8 cellular contexts compared by ENCODE assay signal in the genomic region with DNA sequence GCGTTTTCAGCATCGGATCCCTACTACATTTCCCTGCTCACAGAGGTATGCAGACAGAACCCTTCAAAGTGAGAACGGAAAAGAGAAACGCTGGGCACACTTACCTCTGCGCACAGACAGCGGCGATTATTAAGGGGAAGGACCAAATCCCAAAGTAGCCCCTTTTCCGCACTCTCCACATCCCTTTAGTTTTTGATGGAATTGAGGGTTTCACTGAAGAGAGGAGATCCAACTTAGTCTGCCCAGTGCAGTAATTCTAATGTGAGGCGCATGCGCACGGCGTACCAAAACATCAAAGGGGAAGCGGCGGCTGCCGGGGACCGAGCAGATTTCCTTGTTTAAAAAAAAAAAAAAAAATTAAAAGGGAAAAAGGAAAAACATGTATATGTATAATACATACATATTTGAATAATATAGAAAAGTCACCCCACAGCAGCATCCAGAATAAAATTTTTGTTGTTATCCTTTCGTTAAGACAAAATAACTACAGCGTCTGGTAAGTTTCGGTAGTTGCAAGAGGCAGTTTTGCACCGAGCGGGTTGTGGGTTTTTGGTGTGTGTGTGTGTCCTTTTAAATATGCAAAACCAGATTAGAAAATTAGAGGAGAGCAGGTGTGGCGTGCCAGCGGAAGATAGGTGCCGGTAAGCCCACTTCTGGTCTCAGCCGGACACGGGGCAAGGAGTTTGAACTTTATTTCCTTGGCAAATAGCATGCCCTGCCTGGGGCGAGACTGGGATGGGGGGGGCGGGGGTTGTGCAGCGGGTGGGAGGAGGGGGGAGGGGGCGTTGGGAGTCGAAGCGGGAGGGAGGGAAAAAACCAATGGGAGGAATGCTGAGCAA. TPM values are rescaled to one million over a fixed set of nuclear protein-coding genes. Genes with fewer than 3 reads are reported as not detected.
DNase-seq lines count a peak whose midpoint lies in the region; ATAC-seq and TF ChIP-seq lines count a peak whose summit lies in the region.

A gene (minus strand): TSS at position 263 of the 839 bp plus-strand sequence. CDS start 82 bp downstream, at position 181.

- H3K27me3 Mint-ChIP-seq in activated naive CD4-positive, alpha-beta T cell treated with anti-CD3 and anti-CD28 coated beads, Interleukin-2, amount 10 ng/mL, durations not matched to agents 7 days and 5 days: peaks cover 54% of the 10 kb centered on the region

- CTCF ChIA-PET in activated naive CD4-positive, alpha-beta T cell treated with anti-CD3 and anti-CD28 coated beads, Interleukin-2, amount 10 ng/mL, durations not matched to agents 7 days and 5 days (lab: Charles Lee): no interaction called here
- CTCF ChIA-PET in HEK293T (lab: Yijun Ruan, JAX): no interaction called here

- H3K9me3 Mint-ChIP-seq in activated naive CD4-positive, alpha-beta T cell treated with anti-CD3 and anti-CD28 coated beads, Interleukin-2, amount 10 ng/mL, durations not matched to agents 7 days and 5 days: no peaks in the 10 kb centered on the region

- peak; percentile 50 for DNase-seq in activated naive CD4-positive, alpha-beta T cell treated with anti-CD3 and anti-CD28 coated beads, Interleukin-2, amount 10 ng/mL, durations not matched to agents 7 days and 5 days
- DNase-seq in activated naive CD4-positive, alpha-beta T cell (lab: John Stamatoyannopoulos, UW): no peak
- DNase-seq in HEK293T (ENCODE audit: extremely low spot score) (peak; percentile 31), NCI-H1105 treated with DMSO at 0.1 percent for 48 hours (lab: John Stamatoyannopoulos, UW) (peak; percentile 57), Right ventricle myocardium superior (peak; percentile 59), osteoblast (ENCODE audit: insufficient read length, low spot score, missing footprints) (peak; percentile 91), NCI-H2107 treated with DMSO at 0.1 percent for 48 hours (lab: John Stamatoyannopoulos, UW; ENCODE audit: unreplicated experiment) (no peak)
- peak; percentile 21 for DNase-seq in activated naive CD4-positive, alpha-beta T cell treated with anti-CD3 and anti-CD28 coated beads, Interleukin-2, amount 50 U/mL, for 16 hours

- H3K4me3 ChIP-seq in osteoblast (ENCODE audit: insufficient read depth, low read length): peak within 1 kb of the TSS; percentile 58

- H2AFZ ChIP-seq in osteoblast (ENCODE audit: low read length): peak within 1 kb of the TSS; percentile 73

- TF ChIP-seq CTCF in osteoblast (IDR thresholded peaks at IDR 0.05; ENCODE audit: extremely low read depth, low read depth, low read length): no peak

- peaks cover 27% of the 10 kb centered on the region for H3K27me3 ChIP-seq in osteoblast (ENCODE audit: insufficient read depth, low read length)

- H3K4me3 Mint-ChIP-seq in activated naive CD4-positive, alpha-beta T cell treated with anti-CD3 and anti-CD28 coated beads, Interleukin-2, amount 10 ng/mL, durations not matched to agents 7 days and 5 days: peak within 1 kb of the TSS; percentile 75

- POLR2A ChIA-PET in HEK293T (lab: Yijun Ruan, JAX): no interaction called here

- H4K20me1 ChIP-seq in osteoblast (ENCODE audit: insufficient read depth, low read length): no peaks in the 10 kb centered on the region

- no peaks in the 10 kb centered on the region for H3K36me3 Mint-ChIP-seq in activated naive CD4-positive, alpha-beta T cell treated with anti-CD3 and anti-CD28 coated beads, Interleukin-2, amount 10 ng/mL, durations not matched to agents 7 days and 5 days

- intact Hi-C loops in Right ventricle myocardium superior (cut with DNase I): loop anchor here (5.0 kb wide), 1 partner anchor 1801 kb away; no protein-coding TSS in a partner anchor

- peak within 1 kb of the TSS; percentile 83 for H3K4me2 ChIP-seq in osteoblast (ENCODE audit: insufficient read depth, low read length)

- H3K27ac Mint-ChIP-seq in activated naive CD4-positive, alpha-beta T cell treated with anti-CD3 and anti-CD28 coated beads, Interleukin-2, amount 10 ng/mL, durations not matched to agents 7 days and 5 days: peak within 1 kb of the TSS; percentile 71

- H3K36me3 ChIP-seq in osteoblast (ENCODE audit: insufficient read depth, low read length): no peaks in the 10 kb centered on the region

- no peaks in the 10 kb centered on the region for H3K4me1 ChIP-seq in osteoblast (ENCODE audit: insufficient read depth, low read length)

- no peaks in the 10 kb centered on the region for H3K9me3 ChIP-seq in osteoblast (ENCODE audit: low read depth, low read length)

- peak; percentile 39 for ATAC-seq in Right ventricle myocardium superior (ENCODE audit: poor library complexity)

- H3K27ac ChIP-seq in osteoblast (ENCODE audit: low read depth, low read length): no peak within 1 kb of the TSS

- H3K79me2 ChIP-seq in osteoblast (ENCODE audit: insufficient read depth, low read length): no peaks in the 10 kb centered on the region

- H3K4me1 Mint-ChIP-seq in activated naive CD4-positive, alpha-beta T cell treated with anti-CD3 and anti-CD28 coated beads, Interleukin-2, amount 10 ng/mL, durations not matched to agents 7 days and 5 days: peaks cover 16% of the 10 kb centered on the region

TF ChIP-seq in HEK293T, 16 proteins besides CTCF, POLR2A, EP300 and RAD21:
- TF ChIP-seq SP1 (IDR thresholded peaks at IDR 0.05): no peak
- no peak for TF ChIP-seq NFRKB (IDR thresholded peaks at IDR 0.05)
- no peak for TF ChIP-seq SUZ12 (IDR thresholded peaks at IDR 0.05)
- TF ChIP-seq LEF1 (IDR thresholded peaks at IDR 0.05; ENCODE audit: borderline replicate concordance): no peak
- no peak for TF ChIP-seq BHLHE40 (IDR thresholded peaks at IDR 0.05; ENCODE audit: borderline replicate concordance)
- no peak for TF ChIP-seq HDGF (IDR thresholded peaks at IDR 0.05; ENCODE audit: borderline replicate concordance)
- TF ChIP-seq CTBP1 (IDR thresholded peaks at IDR 0.05; ENCODE audit: borderline replicate concordance): no peak
- no peak for TF ChIP-seq L3MBTL2 (conservative IDR thresholded peaks at IDR 0.05)
- no peak for TF ChIP-seq TARDBP (IDR thresholded peaks at IDR 0.05)
- no peak for TF ChIP-seq FOXA1 (IDR thresholded peaks at IDR 0.05)
- TF ChIP-seq, protein P1, sequence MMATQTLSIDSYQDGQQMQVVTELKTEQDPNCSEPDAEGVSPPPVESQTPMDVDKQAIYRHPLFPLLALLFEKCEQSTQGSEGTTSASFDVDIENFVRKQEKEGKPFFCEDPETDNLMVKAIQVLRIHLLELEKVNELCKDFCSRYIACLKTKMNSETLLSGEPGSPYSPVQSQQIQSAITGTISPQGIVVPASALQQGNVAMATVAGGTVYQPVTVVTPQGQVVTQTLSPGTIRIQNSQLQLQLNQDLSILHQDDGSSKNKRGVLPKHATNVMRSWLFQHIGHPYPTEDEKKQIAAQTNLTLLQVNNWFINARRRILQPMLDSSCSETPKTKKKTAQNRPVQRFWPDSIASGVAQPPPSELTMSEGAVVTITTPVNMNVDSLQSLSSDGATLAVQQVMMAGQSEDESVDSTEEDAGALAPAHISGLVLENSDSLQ (IDR thresholded peaks at IDR 0.05): no peak
- no peak for TF ChIP-seq ARNT (IDR thresholded peaks at IDR 0.05)
- TF ChIP-seq ZNF384 (IDR thresholded peaks at IDR 0.05): no peak
- TF ChIP-seq ELF4 (IDR thresholded peaks at IDR 0.05): no peak
- TF ChIP-seq FOXM1 (IDR thresholded peaks at IDR 0.05; ENCODE audit: borderline replicate concordance): no peak
- TF ChIP-seq FOXK2 (IDR thresholded peaks at IDR 0.05): no peak

RNA-seq across cellular contexts. Expression of the gene that starts here (rescaled TPM):
- not detected for total RNA-seq in Right ventricle myocardium superior
- total RNA-seq in osteoblast: 0.59 and 0.72 TPM in 2 replicates

Comparison
In these comparisons a context has a peak if more than half of its experiments do, and no peak if none do; other contexts are left out.
1. DNase-seq: peak in activated naive CD4-positive, alpha-beta T cell treated with anti-CD3 and anti-CD28 coated beads, Interleukin-2, amount 10 ng/mL, durations not matched to agents 7 days and 5 days (single experiment), HEK293T (single experiment), NCI-H1105 treated with DMSO at 0.1 percent for 48 hours (single experiment) and activated naive CD4-positive, alpha-beta T cell treated with anti-CD3 and anti-CD28 coated beads, Interleukin-2, amount 50 U/mL, for 16 hours (single experiment); none in activated naive CD4-positive, alpha-beta T cell (0 of 4) and NCI-H2107 treated with DMSO at 0.1 percent for 48 hours (single experiment).
2. Peak in DNase-seq and ATAC-seq in Right ventricle myocardium superior; RNA of the gene not detected or under 1 TPM.
3. Peak in DNase-seq, H3K4me3 ChIP-seq and H3K4me2 ChIP-seq in osteoblast; RNA of the gene not detected or under 1 TPM.